8 cellular contexts compared by ENCODE assay signal in genomic region chr20:45300961-45301360, GRCh38. TPM values are rescaled to one million over a fixed set of nuclear protein-coding genes. Genes with fewer than 3 reads are reported as not detected.
DNase-seq lines count a peak whose midpoint lies in the region; ATAC-seq, FAIRE-seq and TF ChIP-seq lines count a peak whose summit lies in the region.

No MANE protein-coding gene starts in this region.

- no peaks in the 10 kb centered on the region for H3K4me1 Mint-ChIP-seq in endothelial cell (ENCODE audit: unreplicated experiment)
- no peaks in the 10 kb centered on the region for H3K4me1 Mint-ChIP-seq in stimulated activated memory B cell treated with anti-CD40 and anti-IgM and Interleukin-4, amounts not matched to agents 10 μg/mL and 1 μg/mL and 100 μg/mL, for 72 hours

- no peaks in the 10 kb centered on the region for H3K36me3 Mint-ChIP-seq in endothelial cell (ENCODE audit: low read depth, unreplicated experiment)
- H3K36me3 Mint-ChIP-seq in stimulated activated memory B cell treated with anti-CD40 and anti-IgM and Interleukin-4, amounts not matched to agents 10 μg/mL and 1 μg/mL and 100 μg/mL, for 72 hours: no peaks in the 10 kb centered on the region

- peak; percentile 52 for TF ChIP-seq CTCF in endothelial cell (IDR thresholded peaks at IDR 0.05; ENCODE audit: unreplicated experiment)

- no peak overlapping the region for H3K4me3 Mint-ChIP-seq in endothelial cell (ENCODE audit: unreplicated experiment)
- no peak overlapping the region for H3K4me3 Mint-ChIP-seq in stimulated activated memory B cell treated with anti-CD40 and anti-IgM and Interleukin-4, amounts not matched to agents 10 μg/mL and 1 μg/mL and 100 μg/mL, for 72 hours

- peaks cover 10% of the 10 kb centered on the region for H3K27me3 Mint-ChIP-seq in endothelial cell (ENCODE audit: unreplicated experiment)
- H3K27me3 Mint-ChIP-seq in stimulated activated memory B cell treated with anti-CD40 and anti-IgM and Interleukin-4, amounts not matched to agents 10 μg/mL and 1 μg/mL and 100 μg/mL, for 72 hours: peaks cover 82% of the 10 kb centered on the region

- ATAC-seq in GM21381 (IDR thresholded peaks at IDR 0.05; ENCODE audit: unreplicated experiment): peak; percentile 61
- peak; percentile 62 for ATAC-seq in stimulated activated memory B cell treated with anti-CD40 and anti-IgM and Interleukin-4, amounts not matched to agents 10 μg/mL and 1 μg/mL and 100 μg/mL, for 72 hours
- ATAC-seq in HG03045 (IDR thresholded peaks at IDR 0.05; ENCODE audit: unreplicated experiment): no peak
- ATAC-seq in GM18502 (IDR thresholded peaks at IDR 0.05; ENCODE audit: poor library complexity, unreplicated experiment): no peak

- DNase-seq in COR-L47 (lab: John Stamatoyannopoulos, UW) (peak; percentile 8), RCC 7860 (ENCODE audit: low spot score) (peak; percentile 23), endothelial cell (ENCODE audit: low spot score) (peak; percentile 74), ureter (ENCODE audit: low spot score) (no peak)

- no peak overlapping the region for H3K27ac Mint-ChIP-seq in endothelial cell (ENCODE audit: unreplicated experiment)
- no peak overlapping the region for H3K27ac Mint-ChIP-seq in stimulated activated memory B cell treated with anti-CD40 and anti-IgM and Interleukin-4, amounts not matched to agents 10 μg/mL and 1 μg/mL and 100 μg/mL, for 72 hours

- FAIRE-seq in RCC 7860 (lab: Jason Lieb, UNC): no peak

- H3K9me3 Mint-ChIP-seq in endothelial cell (ENCODE audit: unreplicated experiment): no peaks in the 10 kb centered on the region
- no peaks in the 10 kb centered on the region for H3K9me3 Mint-ChIP-seq in stimulated activated memory B cell treated with anti-CD40 and anti-IgM and Interleukin-4, amounts not matched to agents 10 μg/mL and 1 μg/mL and 100 μg/mL, for 72 hours

RNA-seq across cellular contexts. Expression of gene RBPJL, which starts 5.7 kb away (rescaled TPM):
- not detected for total RNA-seq in endothelial cell (ENCODE audit: unreplicated experiment)
- total RNA-seq in ureter: not detected

RNA-seq across cellular contexts. Expression of gene MATN4, which starts 7.1 kb away (rescaled TPM):
- total RNA-seq in endothelial cell (ENCODE audit: unreplicated experiment): not detected
- total RNA-seq in ureter: not detected

RNA-seq across cellular contexts. Expression of gene SLPI, which starts 46.6 kb away (rescaled TPM):
- 0.82 TPM for total RNA-seq in endothelial cell (ENCODE audit: unreplicated experiment)
- total RNA-seq in ureter: 301 TPM

RNA-seq across cellular contexts. Expression of gene SDC4, which starts 47.3 kb away (rescaled TPM):
- total RNA-seq in endothelial cell (ENCODE audit: unreplicated experiment) (7.4 TPM), ureter (215 TPM)

Comparison
In these comparisons a context has a peak if more than half of its experiments do, and no peak if none do; other contexts are left out.
1. ATAC-seq: peak in GM21381 (single experiment) and stimulated activated memory B cell treated with anti-CD40 and anti-IgM and Interleukin-4, amounts not matched to agents 10 μg/mL and 1 μg/mL and 100 μg/mL, for 72 hours (single experiment); none in HG03045 (single experiment) and GM18502 (single experiment).
2. RNA of gene SLPI, which starts 46.6 kb away (total RNA-seq): 301 TPM in ureter (single experiment); 0.82 TPM in endothelial cell (single experiment); every median in the first group is over 100 times any median in the second.